Comparison of ENCODE assay signal across 9 cellular contexts in genomic region chr5:53031695-53032096, GRCh38. TPM values are rescaled to one million over a fixed set of nuclear protein-coding genes. Genes with fewer than 3 reads are reported as not detected.
DNase-seq lines count a peak whose midpoint lies in the region; ATAC-seq and TF ChIP-seq lines count a peak whose summit lies in the region.
"Had no signal": no experiment of that assay in that cellular context is flagged by ENCODE, and none has a peak within 500 bp of the region (broad histone marks: within the 10 kb centered on the region; RNA-seq: fewer than 3 reads in every experiment).

No MANE protein-coding gene starts in this region.

- no peaks in the 10 kb centered on the region for H3K27me3 Mint-ChIP-seq in activated CD4-positive, alpha-beta T cell treated with anti-CD3 and anti-CD28 coated beads, Interleukin-2, amount 10 ng/mL, durations not matched to agents 24 days and 14 days
- no peaks in the 10 kb centered on the region for H3K27me3 Mint-ChIP-seq in activated CD8-positive, alpha-beta T cell treated with anti-CD3 and anti-CD28 coated beads for 36 hours

- no peak for TF ChIP-seq CTCF in activated CD8-positive, alpha-beta T cell treated with anti-CD3 and anti-CD28 coated beads for 36 hours (IDR thresholded peaks at IDR 0.05)
- no peak for TF ChIP-seq CTCF in foreskin keratinocyte (conservative IDR thresholded peaks at IDR 0.05)

- peaks cover 27% of the 10 kb centered on the region for H3K36me3 Mint-ChIP-seq in activated CD4-positive, alpha-beta T cell treated with anti-CD3 and anti-CD28 coated beads, Interleukin-2, amount 10 ng/mL, durations not matched to agents 24 days and 14 days (ENCODE audit: low read depth)
- H3K36me3 Mint-ChIP-seq in activated CD8-positive, alpha-beta T cell treated with anti-CD3 and anti-CD28 coated beads for 36 hours (ENCODE audit: low read depth): no peaks in the 10 kb centered on the region

- H3K27me3 ChIP-seq in foreskin keratinocyte: no peaks in the 10 kb centered on the region

- CTCF ChIA-PET in activated CD8-positive, alpha-beta T cell treated with anti-CD3 and anti-CD28 coated beads for 36 hours (lab: Charles Lee): interaction anchor here (0.8 to 1.8 kb wide), 7 partner anchors 9 to 84 kb away, joined by 4 to 8 read pairs (median 5); no protein-coding TSS in a partner anchor

- DNase-seq in activated CD4-positive, alpha-beta T cell treated with anti-CD3 and anti-CD28 coated beads, Interleukin-2, amount 10 ng/mL, durations not matched to agents 24 days and 14 days: peak; percentile 86
- no peak for DNase-seq in activated CD4-positive, alpha-beta T cell treated with anti-CD3 and anti-CD28 coated beads for 4 hours
- DNase-seq in activated CD8-positive, alpha-beta T cell treated with anti-CD3 and anti-CD28 coated beads for 36 hours: peak; percentile 66
- DNase-seq in foreskin keratinocyte (peak; percentile 92 to 94), NCI-H748 (lab: John Stamatoyannopoulos, UW; ENCODE audit: unreplicated experiment) (no peak)
- DNase-seq: DMS153 had no signal

- H3K27ac Mint-ChIP-seq in activated CD4-positive, alpha-beta T cell treated with anti-CD3 and anti-CD28 coated beads, Interleukin-2, amount 10 ng/mL, durations not matched to agents 24 days and 14 days: peak overlapping the region; percentile 80
- peak overlapping the region; percentile 77 for H3K27ac Mint-ChIP-seq in activated CD8-positive, alpha-beta T cell treated with anti-CD3 and anti-CD28 coated beads for 36 hours

- peaks cover 57% of the 10 kb centered on the region for H3K4me1 Mint-ChIP-seq in activated CD4-positive, alpha-beta T cell treated with anti-CD3 and anti-CD28 coated beads, Interleukin-2, amount 10 ng/mL, durations not matched to agents 24 days and 14 days
- H3K4me1 Mint-ChIP-seq in activated CD8-positive, alpha-beta T cell treated with anti-CD3 and anti-CD28 coated beads for 36 hours (ENCODE audit: low read depth): peaks cover 27% of the 10 kb centered on the region

- ATAC-seq in activated CD8-positive, alpha-beta T cell treated with anti-CD3 and anti-CD28 coated beads for 36 hours: peak; percentile 90
- ATAC-seq in foreskin keratinocyte (peak; percentile 70), GM19455 (IDR thresholded peaks at IDR 0.05; ENCODE audit: unreplicated experiment) (no peak), HG03045 (IDR thresholded peaks at IDR 0.05; ENCODE audit: unreplicated experiment) (no peak)

- peaks cover 61% of the 10 kb centered on the region for H3K4me1 ChIP-seq in foreskin keratinocyte

- intact Hi-C loops in activated CD4-positive, alpha-beta T cell treated with anti-CD3 and anti-CD28 coated beads, Interleukin-2, amount 10 ng/mL, durations not matched to agents 24 days and 14 days (cut with micrococcal nuclease): loop anchor here (1.0 to 5.0 kb wide), 7 partner anchors 10 to 304 kb away; no protein-coding TSS in a partner anchor
- intact Hi-C loops in activated CD8-positive, alpha-beta T cell treated with anti-CD3 and anti-CD28 coated beads for 36 hours (cut with micrococcal nuclease): loop anchor here (5.0 to 10.0 kb wide), 2 partner anchors 44 to 63 kb away; partner anchors contain the start of gene ITGA2

- H3K4me3 Mint-ChIP-seq in activated CD4-positive, alpha-beta T cell treated with anti-CD3 and anti-CD28 coated beads, Interleukin-2, amount 10 ng/mL, durations not matched to agents 24 days and 14 days: peak overlapping the region; percentile 53
- no peak overlapping the region for H3K4me3 Mint-ChIP-seq in activated CD8-positive, alpha-beta T cell treated with anti-CD3 and anti-CD28 coated beads for 36 hours

- H3K27ac ChIP-seq in foreskin keratinocyte (peak overlapping the region; percentile 82), temporal lobe (ENCODE audit: low read depth, low read length) (peak overlapping the region; percentile 36)

- POLR2A ChIA-PET in activated CD8-positive, alpha-beta T cell treated with anti-CD3 and anti-CD28 coated beads for 36 hours (lab: Charles Lee): interaction anchor here (1.2 to 2.2 kb wide), 4 partner anchors 9 to 58 kb away, joined by 3 to 9 read pairs (median 3); no protein-coding TSS in a partner anchor

- no peaks in the 10 kb centered on the region for H3K9me3 Mint-ChIP-seq in activated CD4-positive, alpha-beta T cell treated with anti-CD3 and anti-CD28 coated beads, Interleukin-2, amount 10 ng/mL, durations not matched to agents 24 days and 14 days
- H3K9me3 Mint-ChIP-seq in activated CD8-positive, alpha-beta T cell treated with anti-CD3 and anti-CD28 coated beads for 36 hours: no peaks in the 10 kb centered on the region

RNA-seq across cellular contexts. Expression of gene ITGA2, which starts 42.5 kb away (rescaled TPM):
- 3.5 and 3.9 TPM in 2 replicates for total RNA-seq in activated CD4-positive, alpha-beta T cell treated with anti-CD3 and anti-CD28 coated beads, Interleukin-2, amount 10 ng/mL, durations not matched to agents 24 days and 14 days
- total RNA-seq in activated CD8-positive, alpha-beta T cell treated with anti-CD3 and anti-CD28 coated beads for 36 hours: under 1 TPM; 0.74 to 0.86 TPM
- total RNA-seq in foreskin keratinocyte: 78.7 and 140 TPM in 2 replicates
- 9.1 and 14.7 TPM in 2 replicates for polyA plus RNA-seq in foreskin keratinocyte
- total RNA-seq in temporal lobe: 3.7 TPM

Comparison
In these comparisons a context has a peak if more than half of its experiments do, and no peak if none do; other contexts are left out.
1. DNase-seq: peak in activated CD4-positive, alpha-beta T cell treated with anti-CD3 and anti-CD28 coated beads, Interleukin-2, amount 10 ng/mL, durations not matched to agents 24 days and 14 days (single experiment), activated CD8-positive, alpha-beta T cell treated with anti-CD3 and anti-CD28 coated beads for 36 hours (single experiment) and foreskin keratinocyte (2 of 2); none in activated CD4-positive, alpha-beta T cell treated with anti-CD3 and anti-CD28 coated beads for 4 hours (0 of 2) and NCI-H748 (single experiment).
2. ATAC-seq: peak in activated CD8-positive, alpha-beta T cell treated with anti-CD3 and anti-CD28 coated beads for 36 hours (single experiment) and foreskin keratinocyte (single experiment); none in GM19455 (single experiment) and HG03045 (single experiment).
3. RNA of gene ITGA2, which starts 42.5 kb away (total RNA-seq): 78.7 to 140 TPM in foreskin keratinocyte; 3.5 to 3.9 TPM in activated CD4-positive, alpha-beta T cell treated with anti-CD3 and anti-CD28 coated beads, Interleukin-2, amount 10 ng/mL, durations not matched to agents 24 days and 14 days, 3.7 TPM in temporal lobe (single experiment) and 0.74 to 0.86 TPM in activated CD8-positive, alpha-beta T cell treated with anti-CD3 and anti-CD28 coated beads for 36 hours; every median in the first group is over 10 times any median in the second.